In the genomic region with DNA sequence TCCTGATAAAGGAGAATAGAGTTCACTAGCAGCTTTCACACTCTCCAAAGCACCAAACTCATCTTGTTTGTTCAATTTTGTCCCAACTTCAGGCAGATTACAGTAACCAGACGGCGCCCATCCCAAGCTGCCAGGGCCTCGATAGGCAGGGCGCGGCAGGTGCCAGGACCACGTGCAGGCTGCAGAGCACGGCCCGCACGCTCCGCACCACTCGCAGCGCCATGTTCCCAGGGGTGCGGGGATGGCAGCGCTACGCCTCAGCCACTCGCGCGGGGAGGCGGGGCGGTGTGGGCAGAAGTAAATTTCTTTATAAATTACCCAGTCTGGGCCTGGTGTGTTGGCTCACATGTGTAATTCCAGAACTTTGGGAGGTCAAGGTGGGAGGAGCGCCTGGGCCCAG, we compare ENCODE assay signal across 29 cellular contexts.
"Had no signal": no experiment of that assay in that cellular context is flagged by ENCODE, and none has a peak within 500 bp of the region (broad histone marks: within the 10 kb centered on the region; RNA-seq: fewer than 3 reads in every experiment).

No MANE protein-coding gene starts in this region.

- H3K4me3 ChIP-seq: esophagus squamous epithelium, gastroesophageal sphincter, heart right ventricle had no signal

- H3K4me1 ChIP-seq: esophagus squamous epithelium, gastroesophageal sphincter, heart right ventricle had no signal

- H3K27me3 ChIP-seq: brain microvascular endothelial cell, esophagus squamous epithelium, gastroesophageal sphincter, heart right ventricle had no signal

- ATAC-seq: activated CD4-positive, alpha-beta T cell treated with anti-CD3 and anti-CD28 coated beads for 36 hours; activated CD8-positive, alpha-beta T cell treated with anti-CD3 and anti-CD28 coated beads, Interleukin-2, amount 10 ng/mL, durations not matched to agents 7 days and 5 days; activated naive CD4-positive, alpha-beta T cell treated with anti-CD3 and anti-CD28 coated beads, Interleukin-2, amount 50 U/mL, for 72 hours; activated T-cell treated with anti-CD3 and anti-CD28 coated beads, Interleukin-2, amount 50 U/mL, for 4 hours; activated T-helper 17 cell treated with anti-CD3 and anti-CD28 coated beads, Interleukin-2, amount 50 U/mL, for 72 hours; gastroesophageal sphincter had no signal

- H3K27ac ChIP-seq: brain microvascular endothelial cell, epithelial cell of prostate, esophagus squamous epithelium, gastroesophageal sphincter, heart right ventricle had no signal

- DNase-seq: activated CD4-positive, alpha-beta memory T cell treated with anti-CD3 and anti-CD28 coated beads for 36 hours; activated CD4-positive, alpha-beta T cell treated with anti-CD3 and anti-CD28 coated beads for 36 hours; activated CD4-positive, alpha-beta T cell treated with anti-CD3 and anti-CD28 coated beads, Interleukin-2, amount 10 ng/mL, durations not matched to agents 24 days and 14 days; activated CD4-positive, CD25-positive, alpha-beta regulatory T cell; activated CD4-positive, CD25-positive, alpha-beta regulatory T cell treated with anti-CD3 and anti-CD28 coated beads, Interleukin-2, amount 50 U/mL, for 72 hours; activated CD8-positive, alpha-beta T cell treated with anti-CD3 and anti-CD28 coated beads, Interleukin-2, amount 10 ng/mL, durations not matched to agents 7 days and 5 days; activated effector memory CD4-positive, alpha-beta T cell treated with Interleukin-2 at 50 U/mL for 16 hours; activated gamma-delta T cell treated with Interleukin-2 at 50 U/mL for 16 hours; activated naive CD4-positive, alpha-beta T cell treated with anti-CD3 and anti-CD28 coated beads for 36 hours; activated T-cell treated with anti-CD3 and anti-CD28 coated beads, Interleukin-2, amount 50 U/mL, for 4 hours; amniotic stem cell; anterior cingulate cortex; brain microvascular endothelial cell; caudate nucleus; cortex of kidney; effector CD8-positive, alpha-beta T cell; esophagus squamous epithelium; foreskin melanocyte; heart right ventricle; T-helper 2 cell had no signal

- FAIRE-seq: astrocyte, bronchial epithelial cell, colon, endometrium, endothelial cell of umbilical vein had no signal
